In genomic region chr14:25086817-25087396, GRCh38 we compare ENCODE assay signal across 23 cellular contexts. TPM values are rescaled to one million over a fixed set of nuclear protein-coding genes. Genes with fewer than 3 reads are reported as not detected.
"Had no signal": no experiment of that assay in that cellular context is flagged by ENCODE, and none has a peak within 500 bp of the region (broad histone marks: within the 10 kb centered on the region; RNA-seq: fewer than 3 reads in every experiment).

No MANE protein-coding gene starts in this region.

- H3K4me3 Mint-ChIP-seq: activated CD4-positive, alpha-beta memory T cell treated with anti-CD3 and anti-CD28 coated beads, Interleukin-2, amount 10 ng/mL, durations not matched to agents 7 days and 5 days; activated CD4-positive, alpha-beta T cell treated with anti-CD3 and anti-CD28 coated beads, Interleukin-2, amount 10 ng/mL, durations not matched to agents 7 days and 5 days; activated naive CD4-positive, alpha-beta T cell treated with anti-CD3 and anti-CD28 coated beads, Interleukin-2, amount 10 ng/mL, durations not matched to agents 7 days and 5 days; activated naive CD8-positive, alpha-beta T cell treated with anti-CD3 and anti-CD28 coated beads for 36 hours; activated T-cell treated with anti-CD3 and anti-CD28 coated beads, Interleukin-2, amount 50 U/mL, for 72 hours had no signal

- DNase-seq: activated CD4-positive, alpha-beta memory T cell treated with anti-CD3 and anti-CD28 coated beads, Interleukin-2, amount 10 ng/mL, durations not matched to agents 7 days and 5 days; activated CD4-positive, alpha-beta T cell treated with anti-CD3 and anti-CD28 coated beads, Interleukin-2, amount 10 ng/mL, durations not matched to agents 7 days and 5 days; activated CD4-positive, CD25-positive, alpha-beta regulatory T cell; activated gamma-delta T cell treated with Interleukin-2 at 50 U/mL for 16 hours; activated naive CD4-positive, alpha-beta T cell treated with anti-CD3 and anti-CD28 coated beads, Interleukin-2, amount 10 ng/mL, durations not matched to agents 7 days and 5 days; activated naive CD8-positive, alpha-beta T cell treated with anti-CD3 and anti-CD28 coated beads for 36 hours; activated T-cell treated with anti-CD3 and anti-CD28 coated beads for 4 hours; activated T-cell treated with anti-CD3 and anti-CD28 coated beads, Interleukin-2, amount 50 U/mL, for 72 hours; anterior cingulate cortex; cerebellar nuclear complex; NCI-H1048; NCI-H146; NCI-H187 treated with DMSO at 0.1 percent for 48 hours; NCI-H2081 treated with DMSO at 0.1 percent for 48 hours; NCI-H446; NCI-H524; PC-9; SIG-M5; T-helper 2 cell; T1000 had no signal

- H3K9me3 Mint-ChIP-seq: activated CD4-positive, alpha-beta memory T cell treated with anti-CD3 and anti-CD28 coated beads, Interleukin-2, amount 10 ng/mL, durations not matched to agents 7 days and 5 days; activated CD4-positive, alpha-beta T cell treated with anti-CD3 and anti-CD28 coated beads, Interleukin-2, amount 10 ng/mL, durations not matched to agents 7 days and 5 days; activated naive CD4-positive, alpha-beta T cell treated with anti-CD3 and anti-CD28 coated beads, Interleukin-2, amount 10 ng/mL, durations not matched to agents 7 days and 5 days; activated naive CD8-positive, alpha-beta T cell treated with anti-CD3 and anti-CD28 coated beads for 36 hours; activated T-cell treated with anti-CD3 and anti-CD28 coated beads, Interleukin-2, amount 50 U/mL, for 72 hours; activated T-helper 2 cell treated with anti-CD3 and anti-CD28 coated beads, Interferon-gamma antibody, Interleukin-2, Interleukin-4, amounts not matched to agents 10 μg/mL and 5 μg/mL and 100 μg/mL, durations not matched to agents 14 hours and 24 hours and 36 hours had no signal

- H3K27ac Mint-ChIP-seq: activated CD4-positive, alpha-beta memory T cell treated with anti-CD3 and anti-CD28 coated beads, Interleukin-2, amount 10 ng/mL, durations not matched to agents 7 days and 5 days; activated CD4-positive, alpha-beta T cell treated with anti-CD3 and anti-CD28 coated beads, Interleukin-2, amount 10 ng/mL, durations not matched to agents 7 days and 5 days; activated naive CD4-positive, alpha-beta T cell treated with anti-CD3 and anti-CD28 coated beads, Interleukin-2, amount 10 ng/mL, durations not matched to agents 7 days and 5 days; activated naive CD8-positive, alpha-beta T cell treated with anti-CD3 and anti-CD28 coated beads for 36 hours; activated T-cell treated with anti-CD3 and anti-CD28 coated beads, Interleukin-2, amount 50 U/mL, for 72 hours; activated T-helper 2 cell treated with anti-CD3 and anti-CD28 coated beads, Interferon-gamma antibody, Interleukin-2, Interleukin-4, amounts not matched to agents 10 μg/mL and 5 μg/mL and 100 μg/mL, durations not matched to agents 14 hours and 24 hours and 36 hours had no signal

- H2AFZ ChIP-seq: PC-9 had no signal

- H3K36me3 Mint-ChIP-seq: activated naive CD4-positive, alpha-beta T cell treated with anti-CD3 and anti-CD28 coated beads, Interleukin-2, amount 10 ng/mL, durations not matched to agents 7 days and 5 days; activated naive CD8-positive, alpha-beta T cell treated with anti-CD3 and anti-CD28 coated beads for 36 hours had no signal

- H3K4me1 Mint-ChIP-seq: activated CD4-positive, alpha-beta memory T cell treated with anti-CD3 and anti-CD28 coated beads, Interleukin-2, amount 10 ng/mL, durations not matched to agents 7 days and 5 days; activated CD4-positive, alpha-beta T cell treated with anti-CD3 and anti-CD28 coated beads, Interleukin-2, amount 10 ng/mL, durations not matched to agents 7 days and 5 days; activated naive CD4-positive, alpha-beta T cell treated with anti-CD3 and anti-CD28 coated beads, Interleukin-2, amount 10 ng/mL, durations not matched to agents 7 days and 5 days; activated naive CD8-positive, alpha-beta T cell treated with anti-CD3 and anti-CD28 coated beads for 36 hours had no signal

- H3K4me3 ChIP-seq: PC-9 had no signal

- H3K27me3 Mint-ChIP-seq: activated naive CD4-positive, alpha-beta T cell treated with anti-CD3 and anti-CD28 coated beads, Interleukin-2, amount 10 ng/mL, durations not matched to agents 7 days and 5 days had no signal

- ATAC-seq: activated T-cell treated with anti-CD3 and anti-CD28 coated beads, Interleukin-2, amount 50 U/mL, for 72 hours had no signal

- H3K4me2 ChIP-seq: PC-9 had no signal

- H3K27ac ChIP-seq: PC-9, VCaP had no signal

RNA-seq across cellular contexts. Expression of gene STXBP6, which starts 37.0 kb away (rescaled TPM):
- total RNA-seq: activated CD4-positive, alpha-beta memory T cell treated with anti-CD3 and anti-CD28 coated beads, Interleukin-2, amount 10 ng/mL, durations not matched to agents 7 days and 5 days; activated CD4-positive, alpha-beta T cell treated with anti-CD3 and anti-CD28 coated beads, Interleukin-2, amount 10 ng/mL, durations not matched to agents 7 days and 5 days; activated naive CD8-positive, alpha-beta T cell treated with anti-CD3 and anti-CD28 coated beads for 36 hours; activated T-cell treated with anti-CD3 and anti-CD28 coated beads, Interleukin-2, amount 50 U/mL, for 72 hours; activated T-helper 2 cell treated with anti-CD3 and anti-CD28 coated beads, Interferon-gamma antibody, Interleukin-2, Interleukin-4, amounts not matched to agents 10 μg/mL and 5 μg/mL and 100 μg/mL, durations not matched to agents 14 hours and 24 hours and 36 hours; MCF 10A had no signal
